Comparison of ENCODE assay signal across 26 cellular contexts in the genomic region with DNA sequence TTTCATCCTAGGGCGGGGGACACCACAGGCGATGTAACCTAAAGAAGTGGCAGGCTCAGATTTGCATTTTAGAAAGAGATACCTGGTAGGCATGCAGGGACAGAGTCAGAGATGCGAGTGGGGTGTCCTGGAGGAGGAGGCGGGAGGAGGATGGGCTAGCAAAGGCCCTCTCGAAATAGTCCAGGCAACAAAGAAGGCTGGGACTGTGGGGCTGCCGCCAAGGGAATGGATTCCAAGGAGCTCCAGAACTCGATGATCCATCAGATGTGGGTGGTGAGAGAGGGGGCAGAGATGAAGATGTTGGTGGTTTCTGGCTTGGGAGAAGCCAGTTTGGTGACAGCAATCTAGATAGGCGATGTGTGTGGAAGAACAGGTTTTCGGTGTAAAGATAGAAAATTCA. TPM values are rescaled to one million over a fixed set of nuclear protein-coding genes. Genes with fewer than 3 reads are reported as not detected.
"Had no signal": no experiment of that assay in that cellular context is flagged by ENCODE, and none has a peak within 500 bp of the region (broad histone marks: within the 10 kb centered on the region; RNA-seq: fewer than 3 reads in every experiment).

No MANE protein-coding gene starts in this region.

- H3K4me3 Mint-ChIP-seq: activated CD8-positive, alpha-beta T cell treated with anti-CD3 and anti-CD28 coated beads, Interleukin-2, amount 10 ng/mL, durations not matched to agents 7 days and 5 days; activated naive CD4-positive, alpha-beta T cell treated with anti-CD3 and anti-CD28 coated beads, Interleukin-2, amount 50 U/mL, for 24 hours; activated T-cell treated with anti-CD3 and anti-CD28 coated beads, Interleukin-2, amount 50 U/mL, for 24 hours; stimulated activated naive B cell treated with anti-CD40 and anti-IgM and Interleukin-4, amounts not matched to agents 10 μg/mL and 1 μg/mL and 100 μg/mL, for 72 hours had no signal

- H3K9me2 ChIP-seq: SK-N-SH had no signal

- H3K27me3 Mint-ChIP-seq: activated naive CD4-positive, alpha-beta T cell treated with anti-CD3 and anti-CD28 coated beads, Interleukin-2, amount 50 U/mL, for 24 hours; activated T-cell treated with anti-CD3 and anti-CD28 coated beads, Interleukin-2, amount 50 U/mL, for 24 hours had no signal

- H3K9me3 Mint-ChIP-seq: activated naive CD4-positive, alpha-beta T cell treated with anti-CD3 and anti-CD28 coated beads, Interleukin-2, amount 50 U/mL, for 24 hours; activated T-cell treated with anti-CD3 and anti-CD28 coated beads, Interleukin-2, amount 50 U/mL, for 24 hours; stimulated activated naive B cell treated with anti-CD40 and anti-IgM and Interleukin-4, amounts not matched to agents 10 μg/mL and 1 μg/mL and 100 μg/mL, for 72 hours had no signal

- H3K27me3 ChIP-seq: left lung, vagina had no signal

- H3K9me3 ChIP-seq: left lung, psoas muscle, SK-N-SH, tibial nerve, vagina had no signal

- H3K4me3 ChIP-seq: left lung, psoas muscle, skin epidermis, tibial nerve, vagina had no signal

- H3K36me3 ChIP-seq: left lung, tibial nerve, vagina had no signal

- H3K4me1 ChIP-seq: psoas muscle had no signal

- DNase-seq: activated CD4-positive, alpha-beta T cell treated with anti-CD3 and anti-CD28 coated beads for 48 hours; activated CD4-positive, CD25-positive, alpha-beta regulatory T cell; activated CD8-positive, alpha-beta T cell treated with anti-CD3 and anti-CD28 coated beads, Interleukin-2, amount 10 ng/mL, durations not matched to agents 7 days and 5 days; activated T-cell treated with anti-CD3 and anti-CD28 coated beads, Interleukin-2, amount 50 U/mL, for 24 hours; amniotic stem cell; erythroblast; foreskin melanocyte; glutamatergic neuron; left lung; psoas muscle; right cardiac atrium; SK-N-SH; stimulated activated CD4-positive, alpha-beta T cell treated with anti-CD3 and anti-CD28 coated beads, Interleukin-4, amount 100 ng/mL, for 4 hours; stimulated activated naive B cell treated with anti-CD40 and anti-IgM and Interleukin-4, amounts not matched to agents 10 μg/mL and 1 μg/mL and 100 μg/mL, for 72 hours; T1000 had no signal

- ATAC-seq: activated CD8-positive, alpha-beta T cell treated with anti-CD3 and anti-CD28 coated beads, Interleukin-2, amount 10 ng/mL, durations not matched to agents 7 days and 5 days; left lung; psoas muscle; right cardiac atrium; stimulated activated naive B cell treated with anti-CD40 and anti-IgM and Interleukin-4, amounts not matched to agents 10 μg/mL and 1 μg/mL and 100 μg/mL, for 72 hours had no signal

- H3K36me3 Mint-ChIP-seq: activated naive CD4-positive, alpha-beta T cell treated with anti-CD3 and anti-CD28 coated beads, Interleukin-2, amount 50 U/mL, for 24 hours; stimulated activated naive B cell treated with anti-CD40 and anti-IgM and Interleukin-4, amounts not matched to agents 10 μg/mL and 1 μg/mL and 100 μg/mL, for 72 hours had no signal

- H3K9ac ChIP-seq: SK-N-SH had no signal

- H3K4me2 ChIP-seq: SK-N-SH had no signal

- H3K27ac Mint-ChIP-seq: activated naive CD4-positive, alpha-beta T cell treated with anti-CD3 and anti-CD28 coated beads, Interleukin-2, amount 50 U/mL, for 24 hours; activated T-cell treated with anti-CD3 and anti-CD28 coated beads, Interleukin-2, amount 50 U/mL, for 24 hours had no signal

- H3K27ac ChIP-seq: left lung, psoas muscle, vagina had no signal

RNA-seq across cellular contexts. Expression of a gene that starts 12.5 kb away (rescaled TPM):
- polyA plus RNA-seq: neural cell had no signal

RNA-seq across cellular contexts. Expression of a gene that starts 15.2 kb away (rescaled TPM):
- total RNA-seq: activated CD8-positive, alpha-beta T cell treated with anti-CD3 and anti-CD28 coated beads, Interleukin-2, amount 10 ng/mL, durations not matched to agents 7 days and 5 days; dermis microvascular lymphatic vessel endothelial cell; kidney epithelial cell; left lung; lung microvascular endothelial cell; mononuclear cell; omental fat pad; psoas muscle; right cardiac atrium; subcutaneous adipose tissue; tibial nerve; vagina had no signal
- polyA plus RNA-seq: neural cell, psoas muscle, right cardiac atrium, SK-N-SH had no signal

RNA-seq across cellular contexts. Expression of a gene that starts 34.6 kb away (rescaled TPM):
- total RNA-seq: activated CD8-positive, alpha-beta T cell treated with anti-CD3 and anti-CD28 coated beads, Interleukin-2, amount 10 ng/mL, durations not matched to agents 7 days and 5 days; lung microvascular endothelial cell had no signal
